In genomic region chr1:242673652-242674051, GRCh38 we compare ENCODE assay signal across 18 cellular contexts.
"Had no signal": no experiment of that assay in that cellular context is flagged by ENCODE, and none has a peak within 500 bp of the region (broad histone marks: within the 10 kb centered on the region; RNA-seq: fewer than 3 reads in every experiment).

No MANE protein-coding gene starts in this region.

- H3K4me1 ChIP-seq: breast epithelium, colonic mucosa, heart right ventricle, left lung, lower lobe of right lung, prostate gland, vagina had no signal

- H3K36me3 ChIP-seq: breast epithelium, colonic mucosa, heart right ventricle, left lung, lower lobe of right lung, ovary, prostate gland, vagina had no signal

- ATAC-seq: activated CD8-positive, alpha-beta memory T cell treated with anti-CD3 and anti-CD28 coated beads, Interleukin-2, amount 10 ng/mL, durations not matched to agents 7 days and 5 days; activated CD8-positive, alpha-beta T cell treated with anti-CD3 and anti-CD28 coated beads, Interleukin-2, amount 10 ng/mL, durations not matched to agents 7 days and 5 days; activated naive CD8-positive, alpha-beta T cell treated with anti-CD3 and anti-CD28 coated beads, Interleukin-2, amount 50 U/mL, for 24 hours; heart right ventricle; left lung; lower lobe of right lung had no signal

- DNase-seq: activated B cell treated with CpG ODN at 0.5 μM for 24 hours; activated CD8-positive, alpha-beta memory T cell treated with anti-CD3 and anti-CD28 coated beads, Interleukin-2, amount 10 ng/mL, durations not matched to agents 7 days and 5 days; activated CD8-positive, alpha-beta T cell treated with anti-CD3 and anti-CD28 coated beads, Interleukin-2, amount 10 ng/mL, durations not matched to agents 7 days and 5 days; activated naive CD8-positive, alpha-beta T cell treated with anti-CD3 and anti-CD28 coated beads, Interleukin-2, amount 50 U/mL, for 24 hours; activated T-cell treated with anti-CD3 and anti-CD28 coated beads, Interleukin-2, amount 50 U/mL, for 48 hours; colonic mucosa; effector memory CD4-positive, alpha-beta T cell; erythroblast; heart right ventricle; kidney glomerular epithelial cell; left lung; lower lobe of right lung; ovary; stimulated activated naive CD4-positive, alpha-beta T cell treated with Interleukin-2 at 50 U/mL for 16 hours; T-helper 1 cell had no signal

- H3K27me3 ChIP-seq: breast epithelium, colonic mucosa, heart right ventricle, left lung, ovary, vagina had no signal

- H3K4me3 ChIP-seq: breast epithelium, colonic mucosa, heart right ventricle, left lung, lower lobe of right lung, ovary, prostate gland, vagina had no signal

- H3K27ac ChIP-seq: breast epithelium, colonic mucosa, heart right ventricle, left lung, lower lobe of right lung, ovary, prostate gland, vagina had no signal

- H3K9me3 ChIP-seq: breast epithelium, colonic mucosa, left lung, lower lobe of right lung, ovary, prostate gland, vagina had no signal
